Comparison of ENCODE assay signal across 14 cellular contexts in the genomic region with DNA sequence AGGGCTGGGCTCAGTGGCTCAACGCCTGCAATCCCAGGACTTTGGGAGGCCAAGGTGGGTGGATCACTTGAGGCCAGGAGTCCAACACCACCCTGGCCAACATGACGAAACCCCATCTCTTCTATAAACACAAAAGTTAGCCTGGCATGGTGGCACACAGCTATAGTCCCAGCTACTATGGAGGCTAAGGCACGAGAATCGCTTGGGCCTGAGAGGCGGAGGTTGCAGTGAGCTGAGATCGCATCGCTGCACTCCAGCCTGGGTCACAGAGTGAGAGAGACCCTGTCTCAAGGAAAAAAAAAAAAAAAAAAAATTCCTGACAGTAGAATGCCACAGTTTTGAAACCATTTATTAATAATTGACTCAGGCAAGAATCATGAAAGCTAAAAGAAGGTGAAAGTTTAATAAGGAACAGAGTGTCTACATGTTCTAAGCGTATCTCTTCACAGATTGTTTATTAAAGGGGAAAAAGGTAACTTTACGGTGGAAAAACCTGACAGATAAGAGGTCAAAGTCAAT.
"Had no signal": no experiment of that assay in that cellular context is flagged by ENCODE, and none has a peak within 500 bp of the region (broad histone marks: within the 10 kb centered on the region; RNA-seq: fewer than 3 reads in every experiment).

No MANE protein-coding gene starts in this region.

- ATAC-seq: left lung; stimulated activated effector memory CD8-positive, alpha-beta T cell treated with anti-CD3 and anti-CD28 coated beads, Interleukin-12 subunit alpha, Interleukin-12 subunit beta, amount 100 ng/mL, for 72 hours; T-cell had no signal

- H3K27ac ChIP-seq: colonic mucosa, esophagus squamous epithelium, left lung, uterus had no signal

- H3K27me3 ChIP-seq: colonic mucosa, esophagus squamous epithelium, uterus had no signal

- FAIRE-seq: endothelial cell of umbilical vein had no signal

- DNase-seq: activated CD4-positive, CD25-positive, alpha-beta regulatory T cell treated with anti-CD3 and anti-CD28 coated beads, Interleukin-2, amount 50 U/mL, for 72 hours; activated naive CD4-positive, alpha-beta T cell; activated naive CD8-positive, alpha-beta T cell treated with anti-CD3 and anti-CD28 coated beads, Interleukin-2, amount 10 ng/mL, durations not matched to agents 7 days and 5 days; central memory CD4-positive, alpha-beta T cell; colonic mucosa; effector CD4-positive, alpha-beta T cell; esophagus squamous epithelium; immature natural killer cell; left lung; T-cell; T-helper 9 cell; uterus had no signal

- H3K4me3 ChIP-seq: colonic mucosa, esophagus squamous epithelium, left lung, uterus had no signal

- H3K9me3 ChIP-seq: colonic mucosa, esophagus squamous epithelium, left lung, uterus had no signal

- H3K36me3 ChIP-seq: colonic mucosa, esophagus squamous epithelium, left lung, uterus had no signal

- H3K4me1 ChIP-seq: colonic mucosa, uterus had no signal
